Comparison of ENCODE assay signal across 30 cellular contexts in the genomic region with DNA sequence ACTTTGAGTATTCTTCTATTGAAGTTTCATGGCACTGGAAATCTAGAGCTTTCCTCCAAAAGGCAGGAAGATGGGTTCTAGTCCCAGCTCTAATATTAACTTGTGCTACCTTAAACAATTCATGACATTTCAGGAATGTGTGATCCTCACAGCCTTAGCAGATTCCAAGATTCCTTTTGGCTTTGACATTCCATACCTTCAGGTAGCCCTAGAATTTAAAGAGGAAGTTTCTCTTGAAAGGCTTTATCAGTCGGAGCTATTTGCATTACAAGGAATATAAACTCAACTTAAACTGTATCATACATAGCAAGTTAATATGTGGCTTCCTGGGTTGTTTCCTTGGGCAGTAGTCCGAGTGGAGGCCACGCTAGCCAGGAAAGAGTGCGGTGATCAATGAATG.
DNase-seq lines count a peak whose midpoint lies in the region; ATAC-seq, FAIRE-seq and TF ChIP-seq lines count a peak whose summit lies in the region.
"Had no signal": no experiment of that assay in that cellular context is flagged by ENCODE, and none has a peak within 500 bp of the region (broad histone marks: within the 10 kb centered on the region; RNA-seq: fewer than 3 reads in every experiment).

No MANE protein-coding gene starts in this region.

- H3K36me3 Mint-ChIP-seq in astrocyte (ENCODE audit: low read depth, unreplicated experiment), result peaks cover 13% of the 10 kb centered on the region

- no peak overlapping the region for H3K4me3 Mint-ChIP-seq in astrocyte (ENCODE audit: unreplicated experiment)
- H3K4me3 Mint-ChIP-seq: activated CD8-positive, alpha-beta T cell treated with anti-CD3 and anti-CD28 coated beads for 36 hours; activated naive CD4-positive, alpha-beta T cell treated with anti-CD3 and anti-CD28 coated beads for 36 hours; central memory CD8-positive, alpha-beta T cell; dendritic cell treated with granulocyte-macrophage colony-stimulating factor and Interleukin-4, amounts not matched to agents 40 ng/mL and 50 ng/mL, for 4 days; nephron had no signal

- H3K27ac Mint-ChIP-seq in astrocyte (ENCODE audit: unreplicated experiment), result peak overlapping the region; percentile 76
- H3K27ac Mint-ChIP-seq: activated CD8-positive, alpha-beta T cell treated with anti-CD3 and anti-CD28 coated beads for 36 hours; activated naive CD4-positive, alpha-beta T cell treated with anti-CD3 and anti-CD28 coated beads for 36 hours; dendritic cell treated with granulocyte-macrophage colony-stimulating factor and Interleukin-4, amounts not matched to agents 40 ng/mL and 50 ng/mL, for 4 days; nephron had no signal

- H3K36me3 ChIP-seq in HUES48 (ENCODE audit: control insufficient read depth, insufficient read depth, low read length) (no peaks in the 10 kb centered on the region), astrocyte (ENCODE audit: insufficient read depth, low read length) (no peaks in the 10 kb centered on the region)
- H3K36me3 ChIP-seq: Peyer's patch, suprapubic skin had no signal

- FAIRE-seq in astrocyte (lab: Jason Lieb, UNC), result no peak

- no peak for DNase-seq in astrocyte (ENCODE audit: low read depth)
- peak; percentile 42 for DNase-seq in iPS-NIHi7 (ENCODE audit: extremely low spot score)
- DNase-seq in HCEC 1CT, result no peak
- no peak for DNase-seq in middle frontal gyrus (ENCODE audit: extremely low spot score, low spot score)
- DNase-seq in NCI-H2196 treated with DMSO at 0.1 percent for 48 hours (lab: John Stamatoyannopoulos, UW; ENCODE audit: unreplicated experiment), result no peak
- DNase-seq: activated CD8-positive, alpha-beta memory T cell treated with anti-CD3 and anti-CD28 coated beads, Interleukin-2, amount 50 U/mL, for 48 hours; activated CD8-positive, alpha-beta T cell treated with anti-CD3 and anti-CD28 coated beads for 36 hours; activated naive CD4-positive, alpha-beta T cell treated with anti-CD3 and anti-CD28 coated beads for 36 hours; body of pancreas; C1 segment of cervical spinal cord; COR-L47; GDM1; head of caudate nucleus; Kasumi-1; left cardiac atrium; MV-4-11; NCI-H1436; NCI-H2081 treated with DMSO at 0.1 percent for 48 hours; NCI-H226; Peyer's patch; stimulated activated naive CD4-positive, alpha-beta T cell treated with Interleukin-2 at 50 U/mL for 16 hours had no signal

- peak overlapping the region; percentile 9 for H3K27ac ChIP-seq in HUES48 (ENCODE audit: low read depth, low read length)
- H3K27ac ChIP-seq in astrocyte (ENCODE audit: low read depth, low read length), result no peak overlapping the region
- H3K27ac ChIP-seq: body of pancreas, Peyer's patch, suprapubic skin had no signal

- no peak overlapping the region; the same call in 1 of the 2 replicates for H3K4me3 ChIP-seq in HUES48 (ENCODE audit: low read depth, low read length)
- H3K4me3 ChIP-seq in astrocyte (ENCODE audit: insufficient read depth, low read depth, low read length), result no peak overlapping the region
- H3K4me3 ChIP-seq: body of pancreas, lung, Peyer's patch, smooth muscle cell, suprapubic skin had no signal

- no peak for ATAC-seq in HG03442 (IDR thresholded peaks at IDR 0.05; ENCODE audit: unreplicated experiment)
- ATAC-seq: activated CD8-positive, alpha-beta T cell treated with anti-CD3 and anti-CD28 coated beads for 36 hours; body of pancreas; esophagus mucosa; left cardiac atrium had no signal

- no peaks in the 10 kb centered on the region for H3K27me3 Mint-ChIP-seq in astrocyte (ENCODE audit: low read depth, unreplicated experiment)
- H3K27me3 Mint-ChIP-seq: activated CD8-positive, alpha-beta T cell treated with anti-CD3 and anti-CD28 coated beads for 36 hours; central memory CD8-positive, alpha-beta T cell; dendritic cell treated with granulocyte-macrophage colony-stimulating factor and Interleukin-4, amounts not matched to agents 40 ng/mL and 50 ng/mL, for 4 days had no signal

- H3K27me3 ChIP-seq in HUES48 (ENCODE audit: control insufficient read depth, insufficient read depth, low read length) (no peaks in the 10 kb centered on the region), astrocyte (ENCODE audit: insufficient read depth, low read length) (no peaks in the 10 kb centered on the region)
- H3K27me3 ChIP-seq: body of pancreas, Peyer's patch, suprapubic skin had no signal

- peaks cover 7% of the 10 kb centered on the region for H3K9me3 Mint-ChIP-seq in astrocyte (ENCODE audit: unreplicated experiment)
- H3K9me3 Mint-ChIP-seq: activated CD8-positive, alpha-beta T cell treated with anti-CD3 and anti-CD28 coated beads for 36 hours; dendritic cell treated with granulocyte-macrophage colony-stimulating factor and Interleukin-4, amounts not matched to agents 40 ng/mL and 50 ng/mL, for 4 days; nephron had no signal

- H2AFZ ChIP-seq in astrocyte (ENCODE audit: low read depth, low read length), result no peak overlapping the region

- H3K9me3 ChIP-seq in HUES48 (ENCODE audit: control insufficient read depth, insufficient read depth, low read length) (no peaks in the 10 kb centered on the region), astrocyte (ENCODE audit: insufficient read depth, low read depth, low read length) (no peaks in the 10 kb centered on the region)
- H3K9me3 ChIP-seq: body of pancreas, Peyer's patch, suprapubic skin had no signal

- H3K4me1 Mint-ChIP-seq in astrocyte (ENCODE audit: low read depth, unreplicated experiment), result peaks cover 28% of the 10 kb centered on the region
- H3K4me1 Mint-ChIP-seq: central memory CD8-positive, alpha-beta T cell; nephron had no signal

- no peaks in the 10 kb centered on the region for H3K79me2 ChIP-seq in astrocyte (ENCODE audit: insufficient read depth, low read length)

- no peak for TF ChIP-seq CTCF in astrocyte (IDR thresholded peaks at IDR 0.05; ENCODE audit: insufficient read depth, low read depth, low read length)

- peak overlapping the region; percentile 41; the same call in 1 of the 2 replicates for H3K9ac ChIP-seq in HUES48 (ENCODE audit: low read depth, low read length)
- H3K9ac ChIP-seq in astrocyte (ENCODE audit: low read length), result no peak overlapping the region

- H3K4me1 ChIP-seq in HUES48 (ENCODE audit: control insufficient read depth, insufficient read depth, low read length) (peaks cover 17% of the 10 kb centered on the region), astrocyte (ENCODE audit: insufficient read depth, low read length) (no peaks in the 10 kb centered on the region)
- H3K4me1 ChIP-seq: body of pancreas, Peyer's patch, suprapubic skin had no signal

- no peaks in the 10 kb centered on the region for H4K20me1 ChIP-seq in astrocyte (ENCODE audit: insufficient read depth, low read length)

- H3K4me2 ChIP-seq in astrocyte (ENCODE audit: low read length), result no peak overlapping the region
- H3K4me2 ChIP-seq: smooth muscle cell had no signal
